9 cellular contexts compared by ENCODE assay signal in the genomic region with DNA sequence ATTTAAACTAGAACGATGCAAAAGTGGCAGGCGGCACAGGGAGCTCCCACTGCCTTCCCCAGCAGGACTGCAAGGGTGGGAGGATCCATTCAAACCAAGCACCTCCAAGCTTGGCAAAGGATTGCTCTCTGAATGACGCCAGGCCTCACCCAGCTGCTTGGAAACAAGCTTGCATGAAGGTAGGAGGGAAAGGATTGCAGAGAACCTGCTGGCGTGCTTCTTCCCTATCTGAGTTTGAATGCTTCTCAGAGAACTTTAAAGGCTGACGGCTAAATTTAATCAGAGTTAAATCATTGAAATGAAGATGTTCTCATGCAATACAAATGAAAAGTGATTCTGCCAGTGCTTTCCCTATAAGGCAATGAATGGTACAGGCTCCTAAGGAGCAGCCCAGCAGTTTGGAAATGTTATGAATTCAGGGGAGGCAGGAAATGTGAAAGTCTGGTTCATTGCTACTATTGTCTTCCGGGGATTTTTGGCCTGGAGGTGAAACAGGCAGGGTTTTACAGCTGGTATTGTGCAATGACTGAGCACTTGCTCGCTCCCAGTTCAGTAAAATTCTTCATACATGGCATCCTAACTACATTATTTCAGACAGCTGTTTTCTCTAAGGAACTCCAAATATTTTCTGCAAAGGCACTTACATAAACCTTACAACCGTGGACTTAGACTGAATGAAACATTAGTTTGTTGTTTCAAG. TPM values are rescaled to one million over a fixed set of nuclear protein-coding genes. Genes with fewer than 3 reads are reported as not detected.
DNase-seq lines count a peak whose midpoint lies in the region; ATAC-seq lines count a peak whose summit lies in the region.
"Had no signal": no experiment of that assay in that cellular context is flagged by ENCODE, and none has a peak within 500 bp of the region (broad histone marks: within the 10 kb centered on the region; RNA-seq: fewer than 3 reads in every experiment).

No MANE protein-coding gene starts in this region.

- intact Hi-C loops in activated T-helper 2 cell treated with anti-CD3 and anti-CD28 coated beads, Interferon-gamma antibody, Interleukin-2, Interleukin-4, amounts not matched to agents 10 μg/mL and 5 μg/mL and 100 μg/mL, durations not matched to agents 14 hours and 24 hours and 36 hours (cut with micrococcal nuclease): no loop called here

- no peaks in the 10 kb centered on the region for H3K27me3 Mint-ChIP-seq in activated T-helper 2 cell treated with anti-CD3 and anti-CD28 coated beads, Interferon-gamma antibody, Interleukin-2, Interleukin-4, amounts not matched to agents 10 μg/mL and 5 μg/mL and 100 μg/mL, durations not matched to agents 14 hours and 24 hours and 36 hours (ENCODE audit: low read depth)

- peak overlapping the region; percentile 76 for H3K27ac ChIP-seq in HUES48 (ENCODE audit: low read depth, low read length)

- ATAC-seq in GM19397 (IDR thresholded peaks at IDR 0.05; ENCODE audit: unreplicated experiment) (no peak), GM18867 (IDR thresholded peaks at IDR 0.05; ENCODE audit: unreplicated experiment) (no peak)
- ATAC-seq: Panc1 had no signal

- no peaks in the 10 kb centered on the region for H3K9me3 ChIP-seq in HUES48 (ENCODE audit: control insufficient read depth, insufficient read depth, low read length)

- H3K27ac Mint-ChIP-seq in activated T-helper 2 cell treated with anti-CD3 and anti-CD28 coated beads, Interferon-gamma antibody, Interleukin-2, Interleukin-4, amounts not matched to agents 10 μg/mL and 5 μg/mL and 100 μg/mL, durations not matched to agents 14 hours and 24 hours and 36 hours: no peak overlapping the region

- H3K36me3 Mint-ChIP-seq in activated T-helper 2 cell treated with anti-CD3 and anti-CD28 coated beads, Interferon-gamma antibody, Interleukin-2, Interleukin-4, amounts not matched to agents 10 μg/mL and 5 μg/mL and 100 μg/mL, durations not matched to agents 14 hours and 24 hours and 36 hours (ENCODE audit: low read depth): no peaks in the 10 kb centered on the region

- no peaks in the 10 kb centered on the region for H3K36me3 ChIP-seq in HUES48 (ENCODE audit: control insufficient read depth, insufficient read depth, low read length)

- peaks cover 29% of the 10 kb centered on the region for H3K4me1 Mint-ChIP-seq in activated T-helper 2 cell treated with anti-CD3 and anti-CD28 coated beads, Interferon-gamma antibody, Interleukin-2, Interleukin-4, amounts not matched to agents 10 μg/mL and 5 μg/mL and 100 μg/mL, durations not matched to agents 14 hours and 24 hours and 36 hours (ENCODE audit: low read depth)

- no peaks in the 10 kb centered on the region for H3K9me3 Mint-ChIP-seq in activated T-helper 2 cell treated with anti-CD3 and anti-CD28 coated beads, Interferon-gamma antibody, Interleukin-2, Interleukin-4, amounts not matched to agents 10 μg/mL and 5 μg/mL and 100 μg/mL, durations not matched to agents 14 hours and 24 hours and 36 hours

- DNase-seq in amygdala (lab: John Stamatoyannopoulos, UW) (peak in 41 of 56 donors; percentile 4 to 76 (median 37)), iPS-NIHi7 (ENCODE audit: extremely low spot score) (peak; percentile 54), stromal cell of bone marrow (ENCODE audit: low read depth) (peak; percentile 69), NCI-H2107 (lab: John Stamatoyannopoulos, UW) (no peak)
- no peak for DNase-seq in activated T-helper 2 cell treated with anti-CD3 and anti-CD28 coated beads, Interferon-gamma antibody, Interleukin-2, Interleukin-4, amounts not matched to agents 10 μg/mL and 5 μg/mL and 100 μg/mL, durations not matched to agents 14 hours and 24 hours and 36 hours (ENCODE audit: low spot score)

- H3K4me1 ChIP-seq in HUES48 (ENCODE audit: control insufficient read depth, insufficient read depth, low read length): peaks cover 27% of the 10 kb centered on the region

- no peak overlapping the region for H3K4me3 Mint-ChIP-seq in activated T-helper 2 cell treated with anti-CD3 and anti-CD28 coated beads, Interferon-gamma antibody, Interleukin-2, Interleukin-4, amounts not matched to agents 10 μg/mL and 5 μg/mL and 100 μg/mL, durations not matched to agents 14 hours and 24 hours and 36 hours (ENCODE audit: low read depth)

- H3K4me3 ChIP-seq in HUES48 (ENCODE audit: low read depth, low read length): no peak overlapping the region

- H3K9ac ChIP-seq in HUES48 (ENCODE audit: low read depth, low read length): 0 out of 2 replicates have a peak overlapping the region, but pooled peaks have one; percentile 13

- no peaks in the 10 kb centered on the region for H3K27me3 ChIP-seq in HUES48 (ENCODE audit: control insufficient read depth, insufficient read depth, low read length)

RNA-seq across cellular contexts. Expression of gene DUSP6, which starts 31.9 kb away (rescaled TPM):
- 75.7 and 82.0 TPM in 2 replicates for total RNA-seq in activated T-helper 2 cell treated with anti-CD3 and anti-CD28 coated beads, Interferon-gamma antibody, Interleukin-2, Interleukin-4, amounts not matched to agents 10 μg/mL and 5 μg/mL and 100 μg/mL, durations not matched to agents 14 hours and 24 hours and 36 hours

Comparison
In these comparisons a context has a peak if more than half of its experiments do, and no peak if none do; other contexts are left out.
1. DNase-seq: peak in amygdala (41 of 56), iPS-NIHi7 (single experiment) and stromal cell of bone marrow (single experiment); none in NCI-H2107 (single experiment) and activated T-helper 2 cell treated with anti-CD3 and anti-CD28 coated beads, Interferon-gamma antibody, Interleukin-2, Interleukin-4, amounts not matched to agents 10 μg/mL and 5 μg/mL and 100 μg/mL, durations not matched to agents 14 hours and 24 hours and 36 hours (single experiment).